In genomic region chr2:106272202-106272807, GRCh38 we compare ENCODE assay signal across 1 cellular context.
TF ChIP-seq lines count a peak whose summit lies in the region.

No MANE protein-coding gene starts in this region.

TF ChIP-seq in HEK293, 187 proteins besides CTCF, POLR2A, EP300 and RAD21 (continued from another document):
- no peak for TF ChIP-seq PRDM4 (tag by site-specific recombination; IDR thresholded peaks at IDR 0.05)
- no peak for TF ChIP-seq PBX3 (CRISPR knock-in tag; IDR thresholded peaks at IDR 0.05)
- TF ChIP-seq ZNF2 (tag by site-specific recombination; IDR thresholded peaks at IDR 0.05): no peak
